In the genomic region with DNA sequence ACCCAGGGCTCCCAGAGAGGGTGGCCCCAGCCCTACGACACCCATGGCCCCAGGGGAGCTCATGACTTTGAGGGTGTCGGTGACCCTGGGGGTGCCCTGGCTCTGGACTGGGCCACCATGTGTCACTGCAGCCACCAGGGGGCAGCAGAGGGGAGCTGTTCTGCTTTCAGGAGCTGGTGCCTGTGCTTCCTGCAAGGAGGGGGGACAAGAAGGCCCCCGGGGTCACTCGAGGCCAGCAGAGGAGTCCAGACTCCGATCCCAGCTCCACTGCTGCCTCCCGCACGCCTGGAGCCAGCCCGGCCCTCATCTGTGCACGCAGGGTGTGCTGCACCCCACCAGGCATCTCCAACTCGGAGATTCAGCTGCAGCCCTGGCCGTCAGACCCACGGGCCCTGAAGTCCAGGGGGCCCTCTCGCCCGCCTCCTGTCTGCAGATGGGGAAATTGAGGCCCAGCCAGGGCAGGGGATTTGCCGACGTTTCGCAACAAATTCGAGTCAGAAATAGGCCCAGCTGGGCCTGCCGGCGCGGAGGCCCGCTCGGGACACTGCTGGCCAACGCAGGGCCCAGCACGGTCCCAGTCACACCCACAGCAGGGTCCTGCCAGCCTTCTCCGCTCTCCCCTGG, we compare ENCODE assay signal across 8 cellular contexts. TPM values are rescaled to one million over a fixed set of nuclear protein-coding genes. Genes with fewer than 3 reads are reported as not detected.
DNase-seq lines count a peak whose midpoint lies in the region; ATAC-seq, FAIRE-seq and TF ChIP-seq lines count a peak whose summit lies in the region.

No MANE protein-coding gene starts in this region.

- H3K27me3 Mint-ChIP-seq in MCF 10A (ENCODE audit: insufficient read depth, unreplicated experiment): no peaks in the 10 kb centered on the region

- H3K9ac ChIP-seq in skeletal muscle tissue (ENCODE audit: low read depth in 1 of 3, low read length in 3 of 3): peak overlapping the region; percentile 69 to 83 (median 76)

- POLR2A ChIA-PET in MCF 10A (lab: Yijun Ruan, JAX): interaction anchor here (0.7 to 14.6 kb wide), 20 partner anchors 9 to 843 kb away, joined by 3 to 533 read pairs (median 12); a partner anchor contains a TSS

- H3K4me1 ChIP-seq in skeletal muscle tissue (ENCODE audit: control insufficient read depth in 3 of 3, insufficient read depth in 3 of 3, low read length in 3 of 3): peaks cover 43 to 51% (median 44%) of the 10 kb centered on the region in 3 donors

- DNase-seq in GM12891 (ENCODE audit: insufficient read length, low spot score) (peak; percentile 98), NCI-H2029 treated with DMSO at 0.1 percent for 48 hours (lab: John Stamatoyannopoulos, UW) (peak; percentile 38), MCF 10A (ENCODE audit: unreplicated experiment) (peak; percentile 91), iPS-NIHi11 (ENCODE audit: low spot score) (peak; percentile 95)

- peaks cover 8% of the 10 kb centered on the region for H3K36me3 Mint-ChIP-seq in MCF 10A (ENCODE audit: insufficient read depth, unreplicated experiment)

- no peaks in the 10 kb centered on the region for H3K27me3 ChIP-seq in skeletal muscle tissue (ENCODE audit: control insufficient read depth in 3 of 3, insufficient read depth in 3 of 3, low read length in 3 of 3)

- 0 out of 2 replicates have a peak overlapping the region, but pooled peaks have one; percentile 1 for H3K4me3 ChIP-seq in WI38 (ENCODE audit: low read depth, low read length)
- H3K4me3 ChIP-seq in skeletal muscle tissue (ENCODE audit: low read length in 3 of 3): peak overlapping the region; percentile 15 to 63 (median 46)

- H3K4me3 Mint-ChIP-seq in MCF 10A (ENCODE audit: unreplicated experiment): peak overlapping the region; percentile 54

- no peak for TF ChIP-seq POLR2A in GM12891 (IDR thresholded peaks at IDR 0.05; ENCODE audit: low read depth, low read length)

- FAIRE-seq in GM12891 (lab: Jason Lieb, UNC): peak; percentile 96

- no peaks in the 10 kb centered on the region for H3K9me3 Mint-ChIP-seq in MCF 10A (ENCODE audit: unreplicated experiment)

- CTCF ChIA-PET in MCF 10A (lab: Yijun Ruan, JAX): interaction anchor here (0.6 to 4.9 kb wide), 56 partner anchors 9 to 1026 kb away, joined by 3 to 56 read pairs (median 5); a partner anchor contains a TSS

- peak overlapping the region; percentile 91 for H3K27ac Mint-ChIP-seq in MCF 10A (ENCODE audit: low read depth, unreplicated experiment)

- no peaks in the 10 kb centered on the region for H3K36me3 ChIP-seq in skeletal muscle tissue (ENCODE audit: control insufficient read depth in 3 of 3, insufficient read depth in 3 of 3, low read length in 3 of 3)

- intact Hi-C loops in MCF 10A (cut with micrococcal nuclease): loop anchor here (1.0 to 5.0 kb wide), 5 partner anchors 64 to 541 kb away; no protein-coding TSS in a partner anchor

- peak overlapping the region; percentile 93 for H3K27ac ChIP-seq in skeletal muscle tissue (ENCODE audit: low read depth, low read length)

- ATAC-seq in HG02870 (IDR thresholded peaks at IDR 0.05; ENCODE audit: unreplicated experiment): no peak
- no peak for ATAC-seq in GM18520 (IDR thresholded peaks at IDR 0.05; ENCODE audit: unreplicated experiment)

- H3K4me1 Mint-ChIP-seq in MCF 10A (ENCODE audit: insufficient read depth, unreplicated experiment): peaks cover 16% of the 10 kb centered on the region

- TF ChIP-seq CTCF in WI38 (IDR thresholded peaks at IDR 0.05; ENCODE audit: low read depth, low read length) (peak; percentile 78), MCF 10A (IDR thresholded peaks at IDR 0.05; ENCODE audit: unreplicated experiment) (peak; percentile 79)

- H3K9me3 ChIP-seq in skeletal muscle tissue (ENCODE audit: control insufficient read depth in 3 of 3, low read length in 3 of 3): peaks cover 0 to 4% (median 3%) of the 10 kb centered on the region in 3 donors

- BruUV-seq in MCF 10A (replicated peaks; lab: Mats Ljungman, UMichigan): no TSS peak

TF ChIP-seq in GM12891, 5 proteins besides CTCF, POLR2A, EP300 and RAD21:
- TF ChIP-seq SPI1 (IDR thresholded peaks at IDR 0.05; ENCODE audit: low read depth, low read length): peak; percentile 5; the same call in 1 of the 2 replicates
- TF ChIP-seq POU2F2 (IDR thresholded peaks at IDR 0.05; ENCODE audit: low read depth, low read length): no peak
- TF ChIP-seq POLR2AphosphoS5 (IDR thresholded peaks at IDR 0.05; ENCODE audit: low read depth, low read length): no peak
- TF ChIP-seq PAX5 (IDR thresholded peaks at IDR 0.05; ENCODE audit: insufficient read depth, low read length, severe bottlenecking): no peak
TF ChIP-seq in GM12891: peak in this region for 1.

RNA-seq across cellular contexts. Expression of a gene that starts 29.5 kb away (rescaled TPM):
- 1.3 TPM for polyA plus RNA-seq in GM12891 (2012; ENCODE audit: low read depth, missing spikeins)
- 0.28 and 0.39 TPM in 2 replicates for total RNA-seq in MCF 10A (2022)
- total RNA-seq in skeletal muscle tissue: not detected

Comparison
In these comparisons a context has a peak if more than half of its experiments do, and no peak if none do; other contexts are left out.
1. DNase-seq: peak in every context shown above with its lines; median percentile 98 in GM12891; 95 in iPS-NIHi11; 91 in MCF 10A; 38 in NCI-H2029 treated with DMSO at 0.1 percent for 48 hours.